In the genomic region with DNA sequence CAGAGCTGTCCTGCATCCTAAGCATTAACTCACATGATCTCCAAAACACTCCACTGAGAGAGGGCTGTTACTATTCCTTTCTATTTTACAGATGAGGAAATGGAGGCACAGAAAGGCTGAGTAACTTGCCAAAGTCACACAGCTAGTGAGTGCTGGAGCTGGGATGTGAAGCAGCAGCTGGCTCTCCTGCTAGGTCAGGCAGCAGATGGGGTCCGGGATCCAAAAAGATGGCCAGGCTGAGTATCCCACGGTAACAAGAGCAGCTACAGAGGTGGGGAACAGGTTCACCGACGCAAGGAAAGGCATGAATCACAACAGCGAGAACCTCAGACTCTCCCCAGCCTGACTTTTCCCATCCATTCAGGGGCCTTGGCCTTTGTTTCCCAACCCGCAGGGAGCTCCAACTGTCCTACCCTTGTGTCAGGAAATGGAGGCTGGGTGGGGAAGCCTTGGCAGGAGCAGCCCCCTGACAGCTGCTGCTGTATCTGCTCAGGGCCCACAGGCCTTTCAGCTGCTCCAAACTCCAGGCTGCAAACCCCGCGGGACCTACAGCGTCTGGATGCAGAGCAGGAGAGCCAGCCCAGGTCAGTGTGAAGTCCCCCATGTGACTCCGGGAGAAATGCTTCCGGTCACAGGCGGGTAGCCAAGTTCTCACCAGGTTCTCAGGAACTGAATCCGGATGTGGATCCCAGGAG, we compare ENCODE assay signal across 8 cellular contexts. TPM values are rescaled to one million over a fixed set of nuclear protein-coding genes. Genes with fewer than 3 reads are reported as not detected.
A peak's percentile ranks its signal among the peaks of the same experiment; 100 is the strongest.
DNase-seq lines count a peak whose midpoint lies in the region; ATAC-seq and TF ChIP-seq lines count a peak whose summit lies in the region.

No MANE protein-coding gene starts in this region.

- H3K27me3 Mint-ChIP-seq in activated T-cell treated with anti-CD3 and anti-CD28 coated beads, Interleukin-2, amount 50 U/mL, for 72 hours (ENCODE audit: low read depth), result no peaks in the 10 kb centered on the region

- in situ Hi-C loops in SK-MEL-5 (cut with HindIII; ENCODE audit: low pct_unique_long_range_greater_than_20kb, low sequenced_read_pairs), result no loop called here

- POLR2A ChIA-PET in OCI-LY7 (lab: Charles Lee), result no interaction called here

- BruUV-seq in OCI-LY7 (replicated peaks; lab: Mats Ljungman, UMichigan), result no TSS peak

- H3K27ac Mint-ChIP-seq in activated T-cell treated with anti-CD3 and anti-CD28 coated beads, Interleukin-2, amount 50 U/mL, for 72 hours, result no peak overlapping the region

- TF ChIP-seq EP300 in gastroesophageal sphincter (IDR thresholded peaks at IDR 0.05), result no peak

- peaks cover 8 to 78% (median 54%) of the 10 kb centered on the region in 3 donors for H3K4me1 ChIP-seq in gastroesophageal sphincter
- H3K4me1 ChIP-seq in OCI-LY7 (ENCODE audit: insufficient read depth, low read length, poor library complexity, severe bottlenecking), result no peaks in the 10 kb centered on the region

- H3K4me1 Mint-ChIP-seq in activated T-cell treated with anti-CD3 and anti-CD28 coated beads, Interleukin-2, amount 50 U/mL, for 72 hours (ENCODE audit: low read depth), result no peaks in the 10 kb centered on the region

- H3K36me3 ChIP-seq in gastroesophageal sphincter (no peaks in the 10 kb centered on the region), OCI-LY7 (ENCODE audit: insufficient read depth, low read length) (no peaks in the 10 kb centered on the region)

- intact Hi-C loops in OCI-LY7 (cut with micrococcal nuclease; ENCODE audit: unreplicated experiment), result no loop called here

- CTCF ChIA-PET in OCI-LY7 (lab: Charles Lee; ENCODE audit: unreplicated experiment), result no interaction called here

- TF ChIP-seq CTCF in gastroesophageal sphincter (IDR thresholded peaks at IDR 0.05) (no peak), OCI-LY7 (conservative IDR thresholded peaks at IDR 0.05; ENCODE audit: low read length) (no peak)

- H3K9me2 ChIP-seq in OCI-LY7 (ENCODE audit: insufficient read depth, low read length), result no peaks in the 10 kb centered on the region

- peak; percentile 79 for ATAC-seq in gastroesophageal sphincter
- no peak for ATAC-seq in activated T-cell treated with anti-CD3 and anti-CD28 coated beads, Interleukin-2, amount 50 U/mL, for 72 hours (replicated peaks in 1 of 2)

- WGBS in gastroesophageal sphincter (ENCODE audit: low coverage in 1 of 2), 2 donors, result no CpG with 5 or more reads among the region's 13 CpGs

- TF ChIP-seq POLR2A in gastroesophageal sphincter (IDR thresholded peaks at IDR 0.05), result no peak

- H3K4me2 ChIP-seq in OCI-LY7 (ENCODE audit: low read length), result no peak overlapping the region

- H3K9me3 Mint-ChIP-seq in activated T-cell treated with anti-CD3 and anti-CD28 coated beads, Interleukin-2, amount 50 U/mL, for 72 hours, result no peaks in the 10 kb centered on the region

- peak; percentile 82 for DNase-seq in EL
- peak; percentile 32 for DNase-seq in SK-MEL-5 (ENCODE audit: low read depth, low spot score)
- DNase-seq in pulmonary artery endothelial cell (ENCODE audit: low read depth, low spot score), result peak; percentile 60
- no peak for DNase-seq in HUDEP-2 (lab: John Stamatoyannopoulos, UW; ENCODE audit: unreplicated experiment in 76 of 76)
- no peak for DNase-seq in activated T-cell treated with anti-CD3 and anti-CD28 coated beads, Interleukin-2, amount 50 U/mL, for 72 hours
- no peak for DNase-seq in OCI-LY7 (ENCODE audit: low spot score)
- DNase-seq in NOMO-1 (lab: John Stamatoyannopoulos, UW; ENCODE audit: unreplicated experiment in 2 of 2), result no peak

- no peak overlapping the region for H3K4me3 Mint-ChIP-seq in activated T-cell treated with anti-CD3 and anti-CD28 coated beads, Interleukin-2, amount 50 U/mL, for 72 hours

- H3K27me3 ChIP-seq in gastroesophageal sphincter, result no peaks in the 10 kb centered on the region

- H3K79me2 ChIP-seq in OCI-LY7 (ENCODE audit: insufficient read depth, low read depth, low read length), result no peaks in the 10 kb centered on the region

- H2AFZ ChIP-seq in OCI-LY7 (ENCODE audit: low read length), result no peak overlapping the region

- no peaks in the 10 kb centered on the region for H3K36me3 Mint-ChIP-seq in activated T-cell treated with anti-CD3 and anti-CD28 coated beads, Interleukin-2, amount 50 U/mL, for 72 hours (ENCODE audit: insufficient read depth in 2 of 2)

- H3K27ac ChIP-seq in gastroesophageal sphincter, result peak overlapping the region in 3 of 4 donors; percentile 80
- H3K27ac ChIP-seq in OCI-LY7 (ENCODE audit: low read depth, low read length, poor library complexity, severe bottlenecking), result no peak overlapping the region

- H3K4me3 ChIP-seq in gastroesophageal sphincter (no peak overlapping the region), OCI-LY7 (ENCODE audit: low read depth, low read length, poor library complexity, severe bottlenecking) (no peak overlapping the region)

- H3K9me3 ChIP-seq in gastroesophageal sphincter, result no peaks in the 10 kb centered on the region
- H3K9me3 ChIP-seq in OCI-LY7 (ENCODE audit: low read length), result no peaks in the 10 kb centered on the region

- H4K20me1 ChIP-seq in OCI-LY7 (ENCODE audit: insufficient read depth, low read length), result no peaks in the 10 kb centered on the region

RNA-seq across cellular contexts. Expression of gene DKK3, which starts 29.5 kb away (rescaled TPM):
- total RNA-seq in SK-MEL-5 (2014; rRNA removed; shearing (Covaris generic)), result 1.1 and 3.1 TPM in 2 replicates
- 1.8 and 2.0 TPM in 2 replicates for polyA plus RNA-seq in SK-MEL-5 (2015; cell fraction: cytosol; rRNA removed)
- polyA plus RNA-seq in SK-MEL-5 (2015; cell fraction: nucleus; rRNA removed), result 0.68 and 1.6 TPM in 2 replicates
- 100 to 1,000 TPM in 2 of 4 donors, 10 to 100 TPM in 2; 72.1 to 249 (median 127) TPM for total RNA-seq in gastroesophageal sphincter
- 161 and 287 TPM in 2 replicates for total RNA-seq in pulmonary artery endothelial cell
- under 1 TPM in 1 of 2 donors, not detected in 1; 0.19 TPM for total RNA-seq in activated T-cell treated with anti-CD3 and anti-CD28 coated beads, Interleukin-2, amount 50 U/mL, for 72 hours
- total RNA-seq in OCI-LY7 (2014; rRNA removed; shearing (Covaris generic)), result not detected in 2 replicates
- not detected in 2 replicates for total RNA-seq in OCI-LY7 (2022)

Comparison
In these comparisons a context has a peak if more than half of its experiments do, and no peak if none do; other contexts are left out.
1. DNase-seq: peak in EL (single experiment), SK-MEL-5 (single experiment) and pulmonary artery endothelial cell (single experiment); none in HUDEP-2 (0 of 76), activated T-cell treated with anti-CD3 and anti-CD28 coated beads, Interleukin-2, amount 50 U/mL, for 72 hours (0 of 2), OCI-LY7 (single experiment) and NOMO-1 (0 of 2).
2. RNA of gene DKK3, which starts 29.5 kb away (total RNA-seq): 161 to 287 TPM in pulmonary artery endothelial cell and 72.1 to 249 TPM in gastroesophageal sphincter; 1.1 to 3.1 TPM in SK-MEL-5, 0.19 TPM in activated T-cell treated with anti-CD3 and anti-CD28 coated beads, Interleukin-2, amount 50 U/mL, for 72 hours and not detected in OCI-LY7; every median in the first group is over 10 times any median in the second.